ENCODE assay signal across 8 cellular contexts in genomic region chr15:45135705-45136377, GRCh38. TPM values are rescaled to one million over a fixed set of nuclear protein-coding genes. Genes with fewer than 3 reads are reported as not detected.
DNase-seq lines count a peak whose midpoint lies in the region; ATAC-seq, FAIRE-seq and TF ChIP-seq lines count a peak whose summit lies in the region.
"Not testable (repeated sequence)": the region's sequence is repeated elsewhere in the genome, so short reads cannot be mapped to it uniquely, and the experiment has no call there.
"Had no signal": no experiment of that assay in that cellular context is flagged by ENCODE, and none has a peak within 500 bp of the region (broad histone marks: within the 10 kb centered on the region; RNA-seq: fewer than 3 reads in every experiment).

No MANE protein-coding gene starts in this region.

- H3K79me2 ChIP-seq in neural progenitor cell (ENCODE audit: low read depth) = not testable (repeated sequence)

- peak overlapping the region; percentile 15 for H3K4me2 ChIP-seq in neural progenitor cell

- TF ChIP-seq CTCF in CD4-positive, alpha-beta T cell (IDR thresholded peaks at IDR 0.05); activated CD8-positive, alpha-beta T cell treated with anti-CD3 and anti-CD28 coated beads for 36 hours (IDR thresholded peaks at IDR 0.05); neural progenitor cell (IDR thresholded peaks at IDR 0.05): not testable (repeated sequence)

- not testable (repeated sequence) for H3K27ac ChIP-seq in CD4-positive, alpha-beta T cell (ENCODE audit: low read depth, low read length); neural progenitor cell

- H3K9me3 ChIP-seq in CD4-positive, alpha-beta T cell (ENCODE audit: control insufficient read depth, low read length); neural progenitor cell (ENCODE audit: low read depth): not testable (repeated sequence)

- intact Hi-C loops in CD4-positive, alpha-beta T cell (cut with DNase I, micrococcal nuclease); activated CD8-positive, alpha-beta T cell treated with anti-CD3 and anti-CD28 coated beads for 36 hours (cut with micrococcal nuclease); Right ventricle myocardium superior (cut with DNase I); left colon (cut with DNase I, micrococcal nuclease): not testable (repeated sequence)

- not testable (repeated sequence) for H3K4me1 ChIP-seq in neural progenitor cell

- not testable (repeated sequence) for H3K4me3 ChIP-seq in neural progenitor cell

- peak; percentile 85 for FAIRE-seq in HTR-8/SVneo (lab: Jason Lieb, UNC)

- CTCF ChIA-PET in CD4-positive, alpha-beta T cell (lab: Charles Lee) = interaction anchor here (1.1 to 2.9 kb wide), 2 partner anchors 10 to 18 kb away, joined by 3 to 9 read pairs; no protein-coding TSS in a partner anchor
- CTCF ChIA-PET in activated CD8-positive, alpha-beta T cell treated with anti-CD3 and anti-CD28 coated beads for 36 hours (lab: Charles Lee) = interaction anchor here (0.7 to 6.9 kb wide), 3 partner anchors 9 to 19 kb away, joined by 3 to 48 read pairs (median 4); no protein-coding TSS in a partner anchor

- peaks cover 16% of the 10 kb centered on the region for H3K4me1 Mint-ChIP-seq in CD4-positive, alpha-beta T cell (ENCODE audit: low read depth)
- H3K4me1 Mint-ChIP-seq in activated CD8-positive, alpha-beta T cell treated with anti-CD3 and anti-CD28 coated beads for 36 hours (ENCODE audit: low read depth) = peaks cover 10% of the 10 kb centered on the region
- not testable (repeated sequence) for H3K4me1 Mint-ChIP-seq in activated naive CD8-positive, alpha-beta T cell treated with anti-CD3 and anti-CD28 coated beads, Interleukin-2, amount 10 ng/mL, durations not matched to agents 7 days and 5 days; neural progenitor cell

- peaks cover 57% of the 10 kb centered on the region for H3K27me3 Mint-ChIP-seq in CD4-positive, alpha-beta T cell
- peaks cover 28% of the 10 kb centered on the region for H3K27me3 Mint-ChIP-seq in activated CD8-positive, alpha-beta T cell treated with anti-CD3 and anti-CD28 coated beads for 36 hours
- peaks cover 36% of the 10 kb centered on the region for H3K27me3 Mint-ChIP-seq in activated naive CD8-positive, alpha-beta T cell treated with anti-CD3 and anti-CD28 coated beads, Interleukin-2, amount 10 ng/mL, durations not matched to agents 7 days and 5 days
- peaks cover 43% of the 10 kb centered on the region for H3K27me3 Mint-ChIP-seq in neural progenitor cell (ENCODE audit: insufficient read depth, low read depth)

- H3K36me3 Mint-ChIP-seq in CD4-positive, alpha-beta T cell (ENCODE audit: low read depth); activated CD8-positive, alpha-beta T cell treated with anti-CD3 and anti-CD28 coated beads for 36 hours (ENCODE audit: low read depth); activated naive CD8-positive, alpha-beta T cell treated with anti-CD3 and anti-CD28 coated beads, Interleukin-2, amount 10 ng/mL, durations not matched to agents 7 days and 5 days; neural progenitor cell: not testable (repeated sequence)

- ATAC-seq in CD4-positive, alpha-beta T cell (ENCODE audit: poor library complexity) = peak; percentile 17
- ATAC-seq in activated CD8-positive, alpha-beta T cell treated with anti-CD3 and anti-CD28 coated beads for 36 hours; activated naive CD8-positive, alpha-beta T cell treated with anti-CD3 and anti-CD28 coated beads, Interleukin-2, amount 10 ng/mL, durations not matched to agents 7 days and 5 days (ENCODE audit: low read depth): not testable (repeated sequence)
- ATAC-seq in Right ventricle myocardium superior (ENCODE audit: poor library complexity) = peak; percentile 14
- peak; percentile 23 for ATAC-seq in left colon

- H3K36me3 ChIP-seq in neural progenitor cell = not testable (repeated sequence)

- not testable (repeated sequence) for DNase-seq in CD4-positive, alpha-beta T cell; HTR-8/SVneo (ENCODE audit: insufficient read length, low spot score); activated CD8-positive, alpha-beta T cell treated with anti-CD3 and anti-CD28 coated beads for 36 hours; activated naive CD8-positive, alpha-beta T cell treated with anti-CD3 and anti-CD28 coated beads, Interleukin-2, amount 10 ng/mL, durations not matched to agents 7 days and 5 days; Right ventricle myocardium superior; left colon; neural progenitor cell (ENCODE audit: low spot score)

- H3K9me3 Mint-ChIP-seq in CD4-positive, alpha-beta T cell; activated CD8-positive, alpha-beta T cell treated with anti-CD3 and anti-CD28 coated beads for 36 hours; activated naive CD8-positive, alpha-beta T cell treated with anti-CD3 and anti-CD28 coated beads, Interleukin-2, amount 10 ng/mL, durations not matched to agents 7 days and 5 days; neural progenitor cell: not testable (repeated sequence)

- H3K4me3 Mint-ChIP-seq in CD4-positive, alpha-beta T cell = peak overlapping the region; percentile 48
- peak overlapping the region; percentile 3 for H3K4me3 Mint-ChIP-seq in activated CD8-positive, alpha-beta T cell treated with anti-CD3 and anti-CD28 coated beads for 36 hours
- H3K4me3 Mint-ChIP-seq in activated naive CD8-positive, alpha-beta T cell treated with anti-CD3 and anti-CD28 coated beads, Interleukin-2, amount 10 ng/mL, durations not matched to agents 7 days and 5 days = peak overlapping the region; percentile 4
- not testable (repeated sequence) for H3K4me3 Mint-ChIP-seq in neural progenitor cell

- H4K20me1 ChIP-seq in neural progenitor cell (ENCODE audit: low read depth) = not testable (repeated sequence)

- POLR2A ChIA-PET in CD4-positive, alpha-beta T cell (lab: Charles Lee); activated CD8-positive, alpha-beta T cell treated with anti-CD3 and anti-CD28 coated beads for 36 hours (lab: Charles Lee); activated naive CD8-positive, alpha-beta T cell treated with anti-CD3 and anti-CD28 coated beads, Interleukin-2, amount 10 ng/mL, durations not matched to agents 7 days and 5 days (lab: Charles Lee): not testable (repeated sequence)

- H3K27ac Mint-ChIP-seq in CD4-positive, alpha-beta T cell; activated CD8-positive, alpha-beta T cell treated with anti-CD3 and anti-CD28 coated beads for 36 hours; activated naive CD8-positive, alpha-beta T cell treated with anti-CD3 and anti-CD28 coated beads, Interleukin-2, amount 10 ng/mL, durations not matched to agents 7 days and 5 days; neural progenitor cell: not testable (repeated sequence)

- not testable (repeated sequence) for H3F3A ChIP-seq in neural progenitor cell (ENCODE audit: low read depth)

- H2AFZ ChIP-seq in neural progenitor cell (replicated peaks) = not testable (repeated sequence)

- H3K27me3 ChIP-seq in CD4-positive, alpha-beta T cell (ENCODE audit: control insufficient read depth, insufficient read depth, low read length) = peaks cover 32% of the 10 kb centered on the region
- peaks cover 67% of the 10 kb centered on the region for H3K27me3 ChIP-seq in neural progenitor cell

- not testable (repeated sequence) for H3K9ac ChIP-seq in neural progenitor cell

RNA-seq across cellular contexts. Expression of gene DUOX1, which starts 6.0 kb away (rescaled TPM):
- total RNA-seq in CD4-positive, alpha-beta T cell = under 1 TPM; 0.17 to 0.25 TPM
- not detected for total RNA-seq in activated CD8-positive, alpha-beta T cell treated with anti-CD3 and anti-CD28 coated beads for 36 hours
- total RNA-seq in activated naive CD8-positive, alpha-beta T cell treated with anti-CD3 and anti-CD28 coated beads, Interleukin-2, amount 10 ng/mL, durations not matched to agents 7 days and 5 days = not detected
- total RNA-seq in Right ventricle myocardium superior = 1.2 TPM
- total RNA-seq in left colon = under 1 TPM; 0.56 to 0.85 TPM
- total RNA-seq in neural progenitor cell (ENCODE audit: low replicate concordance) = 0.09 and 0.30 TPM in 2 replicates
- total RNA-seq: HepG2 had no signal

RNA-seq across cellular contexts. Expression of gene DUOXA1, which starts 6.2 kb away (rescaled TPM):
- 1 to 10 TPM in 1 of 2 experiments, under 1 TPM in 1; 0.44 to 1.0 TPM for total RNA-seq in CD4-positive, alpha-beta T cell
- not detected for total RNA-seq in activated CD8-positive, alpha-beta T cell treated with anti-CD3 and anti-CD28 coated beads for 36 hours
- total RNA-seq in activated naive CD8-positive, alpha-beta T cell treated with anti-CD3 and anti-CD28 coated beads, Interleukin-2, amount 10 ng/mL, durations not matched to agents 7 days and 5 days = under 1 TPM in 1 of 2 experiments, not detected in 1; 0.68 TPM
- total RNA-seq in Right ventricle myocardium superior = 0.56 TPM
- total RNA-seq in left colon = 1 to 10 TPM in 1 of 2 donors, under 1 TPM in 1; 0.67 to 1.6 TPM
- total RNA-seq in neural progenitor cell (ENCODE audit: low replicate concordance) = not detected in 2 replicates
- total RNA-seq: HepG2 had no signal

RNA-seq across cellular contexts. Expression of gene DUOXA2, which starts 21.7 kb away (rescaled TPM):
- not detected for total RNA-seq in CD4-positive, alpha-beta T cell
- not detected for total RNA-seq in activated CD8-positive, alpha-beta T cell treated with anti-CD3 and anti-CD28 coated beads for 36 hours
- total RNA-seq in activated naive CD8-positive, alpha-beta T cell treated with anti-CD3 and anti-CD28 coated beads, Interleukin-2, amount 10 ng/mL, durations not matched to agents 7 days and 5 days = not detected
- total RNA-seq in Right ventricle myocardium superior (not detected), left colon (1 to 10 TPM; 1.3 to 4.9 TPM), neural progenitor cell (ENCODE audit: low replicate concordance) (not detected in 2 replicates)
- total RNA-seq: HepG2 had no signal

RNA-seq across cellular contexts. Expression of gene DUOX2, which starts 21.9 kb away (rescaled TPM):
- under 1 TPM; 0.05 to 0.08 TPM for total RNA-seq in CD4-positive, alpha-beta T cell
- total RNA-seq in activated CD8-positive, alpha-beta T cell treated with anti-CD3 and anti-CD28 coated beads for 36 hours = under 1 TPM; 0.05 to 0.18 TPM
- not detected for total RNA-seq in activated naive CD8-positive, alpha-beta T cell treated with anti-CD3 and anti-CD28 coated beads, Interleukin-2, amount 10 ng/mL, durations not matched to agents 7 days and 5 days
- 0.08 TPM for total RNA-seq in Right ventricle myocardium superior
- 10 to 100 TPM in 1 of 2 donors, 1 to 10 TPM in 1; 3.9 to 30.4 TPM for total RNA-seq in left colon
- total RNA-seq in neural progenitor cell (ENCODE audit: low replicate concordance) = not detected in 2 replicates
- total RNA-seq: HepG2 had no signal

RNA-seq across cellular contexts. Expression of gene SHF, which starts 51.9 kb away (rescaled TPM):
- total RNA-seq in CD4-positive, alpha-beta T cell = 1 to 10 TPM; 3.7 to 3.9 TPM
- total RNA-seq in activated CD8-positive, alpha-beta T cell treated with anti-CD3 and anti-CD28 coated beads for 36 hours = 10 to 100 TPM; 19.8 to 23.5 TPM
- total RNA-seq in activated naive CD8-positive, alpha-beta T cell treated with anti-CD3 and anti-CD28 coated beads, Interleukin-2, amount 10 ng/mL, durations not matched to agents 7 days and 5 days = 1 to 10 TPM; 2.1 to 2.3 TPM
- 3.3 TPM for total RNA-seq in Right ventricle myocardium superior
- total RNA-seq in left colon = 1 to 10 TPM; 5.6 to 8.3 TPM
- 32.2 and 53.7 TPM in 2 replicates for total RNA-seq in neural progenitor cell (ENCODE audit: low replicate concordance)
